28 cellular contexts compared by ENCODE assay signal in the genomic region with DNA sequence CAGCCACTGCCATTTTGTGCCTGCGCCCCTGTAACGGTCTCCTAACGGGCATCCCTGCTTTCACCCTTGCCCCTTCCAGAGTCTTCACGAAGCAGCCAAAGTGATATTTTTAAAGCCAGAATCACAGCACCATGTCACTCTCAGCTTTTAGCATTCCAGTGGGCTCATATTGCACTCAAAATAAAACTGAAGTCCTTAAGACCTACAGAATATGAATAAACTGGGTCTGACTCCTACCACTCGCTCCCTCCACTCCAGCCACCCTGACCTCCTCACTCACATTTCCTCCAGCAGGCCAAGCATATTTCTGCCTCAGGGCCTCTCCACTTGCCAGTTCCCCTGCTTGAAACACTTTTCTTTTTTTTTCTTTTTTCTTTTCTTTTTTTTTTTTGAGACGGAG. TPM values are rescaled to one million over a fixed set of nuclear protein-coding genes. Genes with fewer than 3 reads are reported as not detected.
DNase-seq lines count a peak whose midpoint lies in the region; ATAC-seq, FAIRE-seq and TF ChIP-seq lines count a peak whose summit lies in the region.
"Had no signal": no experiment of that assay in that cellular context is flagged by ENCODE, and none has a peak within 500 bp of the region (broad histone marks: within the 10 kb centered on the region; RNA-seq: fewer than 3 reads in every experiment).

No MANE protein-coding gene starts in this region.

- H3K4me3 ChIP-seq in GM12878, result no peak overlapping the region
- H3K4me3 ChIP-seq: ascending aorta, dorsolateral prefrontal cortex, HAP-1, heart right ventricle, SJSA1 had no signal

- peaks cover 47% of the 10 kb centered on the region for H3K4me1 ChIP-seq in GM12878 (ENCODE audit: control insufficient read depth, insufficient read depth, low read length)

- H3K27me3 Mint-ChIP-seq in T-helper 2 cell treated with Interferon-gamma antibody and Interleukin-4, amounts not matched to agents 5 μg/mL and 100 μg/mL, for 36 hours (ENCODE audit: low read depth), result peaks cover 17% of the 10 kb centered on the region
- peaks cover 4 to 8% (median 7%) of the 10 kb centered on the region in 3 donors for H3K27me3 Mint-ChIP-seq in naive B cell

- no peak for DNase-seq in T-helper 2 cell treated with Interferon-gamma antibody and Interleukin-4, amounts not matched to agents 5 μg/mL and 100 μg/mL, for 36 hours (ENCODE audit: low spot score)
- DNase-seq in T-helper 2 cell, result no peak
- no peak for DNase-seq in GM12878 (ENCODE audit: low read depth, low spot score)
- DNase-seq in naive B cell, result no peak
- DNase-seq in stimulated activated effector memory CD8-positive, alpha-beta T cell treated with anti-CD3 and anti-CD28 coated beads, Interleukin-12 subunit alpha, Interleukin-12 subunit beta, amount 100 ng/mL, for 72 hours (ENCODE audit: low spot score in 2 of 2), result no peak
- no peak for DNase-seq in NCI-H187 (lab: John Stamatoyannopoulos, UW)
- DNase-seq in hepatic stellate cell (ENCODE audit: low spot score), result no peak
- no peak for DNase-seq in NCI-H1417 (lab: John Stamatoyannopoulos, UW)
- DNase-seq: activated CD4-positive, alpha-beta T cell treated with anti-CD3 and anti-CD28 coated beads for 48 hours; COR-L47; DMS79 treated with DMSO at 0.1 percent for 48 hours; dorsolateral prefrontal cortex; heart right ventricle; KBM-7; left cardiac atrium; mesendoderm; naive thymus-derived CD4-positive, alpha-beta T cell; NCI-H1436 treated with DMSO at 0.1 percent for 48 hours; NCI-H2171; NCI-H524 treated with DMSO at 0.1 percent for 48 hours; stimulated activated CD8-positive, alpha-beta memory T cell treated with anti-CD3 and anti-CD28 coated beads, Interleukin-4, amount 100 ng/mL, for 48 hours; trophoblast cell had no signal

- no peak overlapping the region for H3K27ac ChIP-seq in GM12878 (ENCODE audit: control insufficient read depth, insufficient read depth)
- H3K27ac ChIP-seq: 22Rv1, ascending aorta, SJSA1 had no signal

- no TSS peak for BruUV-seq in GM12878 (replicated peaks; lab: Mats Ljungman, UMichigan)

- H3K9ac ChIP-seq in GM12878 (ENCODE audit: control insufficient read depth, insufficient read depth, low read length), result no peak overlapping the region

- H2AFZ ChIP-seq in GM12878 (ENCODE audit: control insufficient read depth, low read depth, low read length), result no peak overlapping the region

- TF ChIP-seq RAD21 in GM12878 (IDR thresholded peaks at IDR 0.05; ENCODE audit: insufficient read depth, low read depth, low read length), result no peak

- no peak overlapping the region for H3K27ac Mint-ChIP-seq in T-helper 2 cell treated with Interferon-gamma antibody and Interleukin-4, amounts not matched to agents 5 μg/mL and 100 μg/mL, for 36 hours
- H3K27ac Mint-ChIP-seq in naive B cell, result no peak overlapping the region
- H3K27ac Mint-ChIP-seq in stimulated activated effector memory CD8-positive, alpha-beta T cell treated with anti-CD3 and anti-CD28 coated beads, Interleukin-12 subunit alpha, Interleukin-12 subunit beta, amount 100 ng/mL, for 72 hours, result no peak overlapping the region
- H3K27ac Mint-ChIP-seq: activated naive CD4-positive, alpha-beta T cell treated with anti-CD3 and anti-CD28 coated beads, Interleukin-2, amount 50 U/mL, for 72 hours had no signal

- CTCF ChIA-PET in GM12878 (lab: Yijun Ruan, JAX), result interaction anchor here (0.6 to 4.6 kb wide), 12 partner anchors 10 to 190 kb away, joined by 3 to 72 read pairs (median 12); partner anchors contain the start of genes DOK3 and MXD3

- TF ChIP-seq CTCF in GM12878 (IDR thresholded peaks at IDR 0.05 in 2 of 3, conservative IDR thresholded peaks at IDR 0.05 in 1 of 3; ENCODE audit: control insufficient read depth in 2 of 3, extremely low read depth in 1 of 3, insufficient read depth in 1 of 3, low read depth in 3 of 3, low read length in 3 of 3), result no peak

- RAD21 ChIA-PET in GM12878 (lab: Charles Lee; ENCODE audit: unreplicated experiment), result interaction anchor here (2.5 to 4.5 kb wide), 2 partner anchors 42 to 45 kb away, joined by 17 to 40 read pairs; no protein-coding TSS in a partner anchor

- FAIRE-seq in GM12878 (lab: Jason Lieb, UNC), result no peak

- H3K4me1 Mint-ChIP-seq in T-helper 2 cell treated with Interferon-gamma antibody and Interleukin-4, amounts not matched to agents 5 μg/mL and 100 μg/mL, for 36 hours (ENCODE audit: low read depth), result peaks cover 22% of the 10 kb centered on the region
- peaks cover 47 to 66% (median 57%) of the 10 kb centered on the region in 3 donors for H3K4me1 Mint-ChIP-seq in naive B cell
- peaks cover 28% of the 10 kb centered on the region for H3K4me1 Mint-ChIP-seq in stimulated activated effector memory CD8-positive, alpha-beta T cell treated with anti-CD3 and anti-CD28 coated beads, Interleukin-12 subunit alpha, Interleukin-12 subunit beta, amount 100 ng/mL, for 72 hours

- POLR2A ChIA-PET in GM12878 (lab: Charles Lee), result interaction anchor here (0.7 to 1.3 kb wide), 3 partner anchors 27 to 97 kb away, joined by 3 read pairs; no protein-coding TSS in a partner anchor

- no peaks in the 10 kb centered on the region for H3K9me3 Mint-ChIP-seq in T-helper 2 cell treated with Interferon-gamma antibody and Interleukin-4, amounts not matched to agents 5 μg/mL and 100 μg/mL, for 36 hours
- no peaks in the 10 kb centered on the region for H3K9me3 Mint-ChIP-seq in naive B cell
- H3K9me3 Mint-ChIP-seq in stimulated activated effector memory CD8-positive, alpha-beta T cell treated with anti-CD3 and anti-CD28 coated beads, Interleukin-12 subunit alpha, Interleukin-12 subunit beta, amount 100 ng/mL, for 72 hours, result no peaks in the 10 kb centered on the region
- H3K9me3 Mint-ChIP-seq: activated naive CD4-positive, alpha-beta T cell treated with anti-CD3 and anti-CD28 coated beads, Interleukin-2, amount 50 U/mL, for 72 hours had no signal

- H3K9me3 ChIP-seq in GM12878 (replicated peaks; ENCODE audit: control insufficient read depth, insufficient read depth, low read length), result no peaks in the 10 kb centered on the region
- H3K9me3 ChIP-seq: ascending aorta, HAP-1, heart right ventricle, SJSA1 had no signal

- TF ChIP-seq POLR2A in GM12878 (IDR thresholded peaks at IDR 0.05; ENCODE audit: low read depth, low read length), result 0 out of 2 replicates have a peak, but pooled peaks have one; percentile 17

- 64% methylated on average over 5 of the region's 6 CpGs for WGBS in GM12878 (ENCODE audit: insufficient coverage, insufficient replicate concordance, low lambda C conversion rate, missing lambda C conversion rate)

- no peaks in the 10 kb centered on the region for H4K20me1 ChIP-seq in GM12878 (ENCODE audit: control insufficient read depth, insufficient read depth)

- intact Hi-C loops in GM12878 (cut with micrococcal nuclease; ENCODE audit: unreplicated experiment), result loop anchor here (5.0 to 10.0 kb wide), 2 partner anchors 188 to 385 kb away; partner anchors contain the start of gene MXD3

- no peaks in the 10 kb centered on the region for H3K36me3 Mint-ChIP-seq in T-helper 2 cell treated with Interferon-gamma antibody and Interleukin-4, amounts not matched to agents 5 μg/mL and 100 μg/mL, for 36 hours (ENCODE audit: low read depth)
- peaks cover 4 to 7% of the 10 kb centered on the region in 2 donors for H3K36me3 Mint-ChIP-seq in naive B cell
- H3K36me3 Mint-ChIP-seq in stimulated activated effector memory CD8-positive, alpha-beta T cell treated with anti-CD3 and anti-CD28 coated beads, Interleukin-12 subunit alpha, Interleukin-12 subunit beta, amount 100 ng/mL, for 72 hours, result peaks cover 6% of the 10 kb centered on the region
- H3K36me3 Mint-ChIP-seq: activated naive CD4-positive, alpha-beta T cell treated with anti-CD3 and anti-CD28 coated beads, Interleukin-2, amount 50 U/mL, for 72 hours; naive thymus-derived CD4-positive, alpha-beta T cell had no signal

- SMC1A ChIA-PET in GM12878 (lab: Charles Lee; ENCODE audit: uncharacterized antibody, unreplicated experiment), result interaction anchor here (1.1 to 3.3 kb wide), 6 partner anchors 9 to 180 kb away, joined by 3 to 23 read pairs (median 4); no protein-coding TSS in a partner anchor

- peaks cover 3 to 16% of the 10 kb centered on the region in 2 experiments; a peak in 2 of 4 replicates for H3K36me3 ChIP-seq in GM12878 (ENCODE audit: control insufficient read depth in 2 of 2, insufficient read depth in 2 of 2, low read length in 1 of 2)

- H3K4me3 Mint-ChIP-seq in T-helper 2 cell treated with Interferon-gamma antibody and Interleukin-4, amounts not matched to agents 5 μg/mL and 100 μg/mL, for 36 hours, result peak overlapping the region; percentile 7
- H3K4me3 Mint-ChIP-seq in naive B cell, result peak overlapping the region in 7 of 8 donors; percentile 10 to 82 (median 55)
- peak overlapping the region; percentile 26 for H3K4me3 Mint-ChIP-seq in stimulated activated effector memory CD8-positive, alpha-beta T cell treated with anti-CD3 and anti-CD28 coated beads, Interleukin-12 subunit alpha, Interleukin-12 subunit beta, amount 100 ng/mL, for 72 hours

- no peak for TF ChIP-seq EP300 in GM12878 (IDR thresholded peaks at IDR 0.05; ENCODE audit: borderline replicate concordance in 1 of 2, control insufficient read depth in 1 of 2, low read depth in 2 of 2, low read length in 2 of 2)

- ATAC-seq in GM12878 (no peak), naive B cell (ENCODE audit: low read depth in 2 of 2) (no peak)
- no peak for ATAC-seq in stimulated activated effector memory CD8-positive, alpha-beta T cell treated with anti-CD3 and anti-CD28 coated beads, Interleukin-12 subunit alpha, Interleukin-12 subunit beta, amount 100 ng/mL, for 72 hours
- ATAC-seq: activated naive CD4-positive, alpha-beta T cell treated with anti-CD3 and anti-CD28 coated beads, Interleukin-2, amount 50 U/mL, for 72 hours; heart right ventricle; left cardiac atrium; naive thymus-derived CD4-positive, alpha-beta T cell; Panc1 had no signal

- in situ Hi-C loops in GM12878 (cut with MboI), result no loop called here

- peaks cover 6% of the 10 kb centered on the region for H3K79me2 ChIP-seq in GM12878 (ENCODE audit: control insufficient read depth, insufficient read depth, low read length)

- H3K4me2 ChIP-seq in GM12878 (ENCODE audit: control insufficient read depth, insufficient read depth), result no peak overlapping the region

- H3K27me3 ChIP-seq in GM12878 (replicated peaks in 1 of 2; ENCODE audit: control insufficient read depth in 2 of 2, insufficient read depth in 2 of 2, low read length in 1 of 2), result no peaks in the 10 kb centered on the region; a peak in 1 of 4 replicates
- H3K27me3 ChIP-seq: ascending aorta, heart right ventricle, SJSA1 had no signal

RNA-seq across cellular contexts. Expression of gene PDLIM7, which starts 2.4 kb away (rescaled TPM):
- total RNA-seq in GM12878 (2013; cell fraction: nucleolus; rRNA removed), result 37.7 and 45.6 TPM in 2 replicates
- total RNA-seq in GM12878 (2014; rRNA removed) (15.5 and 18.2 TPM in 2 replicates), GM12878 (2014; rRNA removed; fragmentation: Illumina TruSeq; extraction: Trizol) (6.2 and 7.6 TPM in 2 replicates), GM12878 (2021) (30.3 and 36.6 TPM in 2 replicates)
- polyA plus RNA-seq in GM12878 (2011; ENCODE audit: low read depth), result 8.6 TPM
- polyA plus RNA-seq in GM12878 (2011; rRNA removed) (10.2 and 23.1 TPM in 2 replicates), GM12878 (2014; fragmentation: Illumina TruSeq; extraction: Trizol) (1.1 and 5.1 TPM in 2 replicates), GM12878 (2014; fragmentation: Nextera tagmentation; extraction: Ambion mirVana) (1 to 10 TPM in 1 of 2 experiments, under 1 TPM in 1; 0.82 to 2.3 TPM), GM12878 (2014; rRNA removed) (33.3 and 47.9 TPM in 2 replicates), GM12878 (2016; fragmentation: Nextera tagmentation; extraction: Ambion mirVana) (10 to 100 TPM; 35.3 to 35.8 TPM), naive B cell (ENCODE audit: low read depth in 6 of 6) (1 to 10 TPM; 1.5 to 6.0 (median 3.9) TPM)
- 30.5 and 48.8 TPM in 2 replicates for polyA plus RNA-seq in GM12878 (2011; cell fraction: cytosol; rRNA removed)
- 173 and 211 TPM in 2 replicates for polyA plus RNA-seq in GM12878 (2011; cell fraction: nucleus; rRNA removed)
- polyA plus RNA-seq in GM12878 (2012), result 21.0 and 23.7 TPM in 2 replicates
- polyA minus RNA-seq in GM12878 (2011; rRNA and poly(A)+ RNA removed), result 15.1 and 21.8 TPM in 2 replicates
- 16.8 and 19.9 TPM in 2 replicates for polyA minus RNA-seq in GM12878 (2011; cell fraction: cytosol; rRNA and poly(A)+ RNA removed)
- 27.6 and 54.2 TPM in 2 replicates for polyA minus RNA-seq in GM12878 (2011; cell fraction: nucleus; rRNA and poly(A)+ RNA removed)

RNA-seq across cellular contexts. Expression of gene DOK3, which starts 9.8 kb away (rescaled TPM):
- total RNA-seq in GM12878 (2013; cell fraction: nucleolus; rRNA removed), result 146 and 175 TPM in 2 replicates
- total RNA-seq in GM12878 (2014; rRNA removed) (48.8 and 52.6 TPM in 2 replicates), GM12878 (2014; rRNA removed; fragmentation: Illumina TruSeq; extraction: Trizol) (16.4 and 17.7 TPM in 2 replicates), GM12878 (2021) (95.3 and 107 TPM in 2 replicates)
- polyA plus RNA-seq in GM12878 (2011; ENCODE audit: low read depth), result 36.3 TPM
- polyA plus RNA-seq in GM12878 (2011; rRNA removed) (26.3 and 51.5 TPM in 2 replicates), GM12878 (2014; fragmentation: Illumina TruSeq; extraction: Trizol) (42.7 and 47.0 TPM in 2 replicates), GM12878 (2014; fragmentation: Nextera tagmentation; extraction: Ambion mirVana) (1 to 10 TPM; 6.6 to 8.0 TPM), GM12878 (2014; rRNA removed) (89.0 and 112 TPM in 2 replicates), GM12878 (2016; fragmentation: Nextera tagmentation; extraction: Ambion mirVana) (10 to 100 TPM; 53.7 to 68.5 TPM), naive B cell (ENCODE audit: low read depth in 6 of 6) (10 to 100 TPM; 12.7 to 47.7 (median 38.1) TPM)
- polyA plus RNA-seq in GM12878 (2011; cell fraction: cytosol; rRNA removed), result 68.7 and 85.6 TPM in 2 replicates
- polyA plus RNA-seq in GM12878 (2011; cell fraction: nucleus; rRNA removed), result 247 and 263 TPM in 2 replicates
- 84.1 and 86.7 TPM in 2 replicates for polyA plus RNA-seq in GM12878 (2012)
- polyA minus RNA-seq in GM12878 (2011; rRNA and poly(A)+ RNA removed), result 19.3 and 39.3 TPM in 2 replicates
- polyA minus RNA-seq in GM12878 (2011; cell fraction: cytosol; rRNA and poly(A)+ RNA removed), result 25.3 and 28.3 TPM in 2 replicates
- 35.3 and 49.6 TPM in 2 replicates for polyA minus RNA-seq in GM12878 (2011; cell fraction: nucleus; rRNA and poly(A)+ RNA removed)

RNA-seq across cellular contexts. Expression of gene DDX41, which starts 16.9 kb away (rescaled TPM):
- 139 and 149 TPM in 2 replicates for total RNA-seq in GM12878 (2013; cell fraction: nucleolus; rRNA removed)
- total RNA-seq in GM12878 (2014; rRNA removed) (184 and 215 TPM in 2 replicates), GM12878 (2014; rRNA removed; fragmentation: Illumina TruSeq; extraction: Trizol) (56.3 and 59.3 TPM in 2 replicates), GM12878 (2021) (136 and 149 TPM in 2 replicates)
- polyA plus RNA-seq in GM12878 (2011; ENCODE audit: low read depth), result 86.4 TPM
- polyA plus RNA-seq in GM12878 (2011; rRNA removed) (83.0 and 114 TPM in 2 replicates), GM12878 (2014; fragmentation: Illumina TruSeq; extraction: Trizol) (36.1 and 59.5 TPM in 2 replicates), GM12878 (2014; fragmentation: Nextera tagmentation; extraction: Ambion mirVana) (10 to 100 TPM; 32.7 to 67.6 TPM), GM12878 (2014; rRNA removed) (176 and 216 TPM in 2 replicates), GM12878 (2016; fragmentation: Nextera tagmentation; extraction: Ambion mirVana) (100 to 1,000 TPM in 1 of 2 experiments, 10 to 100 TPM in 1; 85.9 to 101 TPM), naive B cell (ENCODE audit: low read depth in 6 of 6) (10 to 100 TPM; 25.8 to 72.8 (median 43.0) TPM)
- polyA plus RNA-seq in GM12878 (2011; cell fraction: cytosol; rRNA removed), result 164 and 232 TPM in 2 replicates
- 533 and 587 TPM in 2 replicates for polyA plus RNA-seq in GM12878 (2011; cell fraction: nucleus; rRNA removed)
- polyA plus RNA-seq in GM12878 (2012), result 160 and 166 TPM in 2 replicates
- 125 and 201 TPM in 2 replicates for polyA minus RNA-seq in GM12878 (2011; rRNA and poly(A)+ RNA removed)
- polyA minus RNA-seq in GM12878 (2011; cell fraction: cytosol; rRNA and poly(A)+ RNA removed), result 40.6 and 85.2 TPM in 2 replicates
- polyA minus RNA-seq in GM12878 (2011; cell fraction: nucleus; rRNA and poly(A)+ RNA removed), result 141 and 184 TPM in 2 replicates

RNA-seq across cellular contexts. Expression of gene DBN1, which starts 26.4 kb away (rescaled TPM):
- total RNA-seq in GM12878 (2013; cell fraction: nucleolus; rRNA removed), result 33.1 and 35.4 TPM in 2 replicates
- total RNA-seq in GM12878 (2014; rRNA removed) (36.0 and 42.0 TPM in 2 replicates), GM12878 (2014; rRNA removed; fragmentation: Illumina TruSeq; extraction: Trizol) (16.8 and 19.2 TPM in 2 replicates), GM12878 (2021) (75.4 and 81.0 TPM in 2 replicates)
- polyA plus RNA-seq in GM12878 (2011; ENCODE audit: low read depth), result 8.1 TPM
- polyA plus RNA-seq in GM12878 (2011; rRNA removed) (10.0 and 14.1 TPM in 2 replicates), GM12878 (2014; fragmentation: Illumina TruSeq; extraction: Trizol) (3.2 and 15.9 TPM in 2 replicates), GM12878 (2014; fragmentation: Nextera tagmentation; extraction: Ambion mirVana) (under 1 TPM; 0.18 to 0.62 TPM), GM12878 (2014; rRNA removed) (49.0 and 58.5 TPM in 2 replicates), GM12878 (2016; fragmentation: Nextera tagmentation; extraction: Ambion mirVana) (10 to 100 TPM; 36.5 to 38.0 TPM), naive B cell (ENCODE audit: low read depth in 6 of 6) (1 to 10 TPM in 1 of 6 donors, under 1 TPM in 3, not detected in 2; 0.31 to 1.9 (median 0.65) TPM)
- 12.3 and 18.9 TPM in 2 replicates for polyA plus RNA-seq in GM12878 (2011; cell fraction: cytosol; rRNA removed)
- polyA plus RNA-seq in GM12878 (2011; cell fraction: nucleus; rRNA removed), result 53.4 and 220 TPM in 2 replicates
- 13.9 and 24.5 TPM in 2 replicates for polyA plus RNA-seq in GM12878 (2012)
- polyA minus RNA-seq in GM12878 (2011; rRNA and poly(A)+ RNA removed), result 12.5 and 16.2 TPM in 2 replicates
- 13.1 and 13.9 TPM in 2 replicates for polyA minus RNA-seq in GM12878 (2011; cell fraction: cytosol; rRNA and poly(A)+ RNA removed)
- 11.1 and 35.8 TPM in 2 replicates for polyA minus RNA-seq in GM12878 (2011; cell fraction: nucleus; rRNA and poly(A)+ RNA removed)

RNA-seq across cellular contexts. Expression of gene PRR7, which starts 53.2 kb away (rescaled TPM):
- 20.9 and 22.0 TPM in 2 replicates for total RNA-seq in GM12878 (2013; cell fraction: nucleolus; rRNA removed)
- total RNA-seq in GM12878 (2014; rRNA removed), result 12.0 and 15.3 TPM in 2 replicates
- 0.40 and 0.60 TPM in 2 replicates for total RNA-seq in GM12878 (2014; rRNA removed; fragmentation: Illumina TruSeq; extraction: Trizol)
- 15.7 and 15.9 TPM in 2 replicates for total RNA-seq in GM12878 (2021)
- 0.67 TPM for polyA plus RNA-seq in GM12878 (2011; ENCODE audit: low read depth)
- polyA plus RNA-seq in GM12878 (2011; rRNA removed), result 0.89 and 3.9 TPM in 2 replicates
- polyA plus RNA-seq in GM12878 (2011; cell fraction: cytosol; rRNA removed), result 13.3 and 32.6 TPM in 2 replicates
- 26.2 and 34.2 TPM in 2 replicates for polyA plus RNA-seq in GM12878 (2011; cell fraction: nucleus; rRNA removed)
- 5.0 and 10.6 TPM in 2 replicates for polyA plus RNA-seq in GM12878 (2012)
- polyA plus RNA-seq in GM12878 (2014; fragmentation: Illumina TruSeq; extraction: Trizol), result 0.09 TPM in 1 of 2 replicates, not detected in the other
- polyA plus RNA-seq in GM12878 (2014; fragmentation: Nextera tagmentation; extraction: Ambion mirVana), result not detected
- polyA plus RNA-seq in GM12878 (2014; rRNA removed), result 18.8 and 21.0 TPM in 2 replicates
- 1 to 10 TPM; 4.6 TPM for polyA plus RNA-seq in GM12878 (2016; fragmentation: Nextera tagmentation; extraction: Ambion mirVana)
- polyA minus RNA-seq in GM12878 (2011; rRNA and poly(A)+ RNA removed), result 0.44 and 2.4 TPM in 2 replicates
- polyA minus RNA-seq in GM12878 (2011; cell fraction: cytosol; rRNA and poly(A)+ RNA removed), result 5.6 and 7.6 TPM in 2 replicates
- polyA minus RNA-seq in GM12878 (2011; cell fraction: nucleus; rRNA and poly(A)+ RNA removed), result 6.2 and 11.8 TPM in 2 replicates
- polyA plus RNA-seq in naive B cell (ENCODE audit: low read depth in 6 of 6), result 10 to 100 TPM; 16.2 to 39.5 (median 25.7) TPM
